In genomic region chr19:33778089-33778791, GRCh38 we compare ENCODE assay signal across 9 cellular contexts. TPM values are rescaled to one million over a fixed set of nuclear protein-coding genes. Genes with fewer than 3 reads are reported as not detected.
DNase-seq lines count a peak whose midpoint lies in the region; ATAC-seq, FAIRE-seq and TF ChIP-seq lines count a peak whose summit lies in the region.
"Had no signal": no experiment of that assay in that cellular context is flagged by ENCODE, and none has a peak within 500 bp of the region (broad histone marks: within the 10 kb centered on the region; RNA-seq: fewer than 3 reads in every experiment).

No MANE protein-coding gene starts in this region.

- FAIRE-seq in GM19239 (lab: Jason Lieb, UNC) (no peak), endothelial cell of umbilical vein (lab: Jason Lieb, UNC) (peak; percentile 91)

- H3K9me1 ChIP-seq in endothelial cell of umbilical vein (replicated peaks; ENCODE audit: control insufficient read depth, extremely low read depth, insufficient read depth, low read length) = no peaks in the 10 kb centered on the region

- H2AFZ ChIP-seq in endothelial cell of umbilical vein (ENCODE audit: low read depth, low read length) = no peak overlapping the region

- dilution Hi-C loops in endothelial cell of umbilical vein (cut with MboI; ENCODE audit: extremely low pct_ligation_motif_present, low sequenced_read_pairs) = no loop called here

- H3K4me3 ChIP-seq in BJ (ENCODE audit: low read depth, low read length) = no peak overlapping the region
- H3K4me3 ChIP-seq in endothelial cell of umbilical vein (replicated peaks in 1 of 3; ENCODE audit: insufficient read depth in 1 of 3, low read depth in 1 of 3, low read length in 3 of 3) = no peak overlapping the region
- H3K4me3 ChIP-seq in mucosa of descending colon = no peak overlapping the region

- no peak overlapping the region for H3K4me2 ChIP-seq in endothelial cell of umbilical vein (ENCODE audit: insufficient read depth, low read length)

- TF ChIP-seq POLR2A in endothelial cell of umbilical vein (IDR thresholded peaks at IDR 0.05; ENCODE audit: low read depth, low read length) = no peak

- H3K4me1 ChIP-seq in endothelial cell of umbilical vein (ENCODE audit: control insufficient read depth, extremely low read depth, insufficient read depth, low read length) = peaks cover 6% of the 10 kb centered on the region
- H3K4me1 ChIP-seq in mucosa of descending colon (ENCODE audit: low read depth) = no peaks in the 10 kb centered on the region

- no peaks in the 10 kb centered on the region for H3K79me2 ChIP-seq in endothelial cell of umbilical vein (ENCODE audit: control insufficient read depth, insufficient read depth, low read length)

- no peaks in the 10 kb centered on the region for H3K36me3 ChIP-seq in BJ (ENCODE audit: control insufficient read depth, insufficient read depth, low read length)
- no peaks in the 10 kb centered on the region for H3K36me3 ChIP-seq in endothelial cell of umbilical vein (ENCODE audit: control insufficient read depth in 2 of 2, extremely low read depth in 1 of 2, insufficient read depth in 2 of 2, low read length in 2 of 2)
- no peaks in the 10 kb centered on the region for H3K36me3 ChIP-seq in mucosa of descending colon (ENCODE audit: low read depth)

- TF ChIP-seq CTCF in BJ (IDR thresholded peaks at IDR 0.05; ENCODE audit: insufficient read depth, low read depth, low read length) (peak; percentile 99), endothelial cell of umbilical vein (IDR thresholded peaks at IDR 0.05; ENCODE audit: extremely low read depth in 1 of 2, insufficient read depth in 1 of 2, low read depth in 1 of 2, low read length in 2 of 2) (peak; percentile 100), mucosa of descending colon (IDR thresholded peaks at IDR 0.05) (peak; percentile 100)

- intact Hi-C loops in endothelial cell of umbilical vein (cut with micrococcal nuclease) = loop anchor here (1.0 kb wide), 5 partner anchors 17 to 367 kb away; no protein-coding TSS in a partner anchor
- intact Hi-C loops in mucosa of descending colon (cut with DNase I, micrococcal nuclease) = loop anchor here in 1 of 2 donors (5.0 to 10.0 kb wide), 2 partner anchors 217 to 319 kb away; no protein-coding TSS in a partner anchor

- DNase-seq in BJ (ENCODE audit: low read depth) = no peak
- DNase-seq in GM19239 (ENCODE audit: insufficient read length, low spot score) = peak; percentile 98
- peak; percentile 76 for DNase-seq in NOMO-1 treated with DMSO at 0.1 percent for 48 hours (lab: John Stamatoyannopoulos, UW; ENCODE audit: unreplicated experiment)
- peak; percentile 28 for DNase-seq in activated CD8-positive, alpha-beta memory T cell treated with anti-CD3 and anti-CD28 coated beads, Interleukin-2, amount 50 U/mL, for 1 hour (ENCODE audit: extremely low read depth)
- peak; percentile 69 for DNase-seq in endothelial cell of umbilical vein (ENCODE audit: low read depth, low spot score)
- peak; percentile 82 to 90 (median 88) for DNase-seq in mucosa of descending colon
- DNase-seq in stimulated activated CD8-positive, alpha-beta memory T cell treated with anti-CD3 and anti-CD28 coated beads, Interleukin-7, amount 100 ng/mL, for 24 hours (ENCODE audit: low read depth) = peak; percentile 70

- H3K9ac ChIP-seq in endothelial cell of umbilical vein (replicated peaks; ENCODE audit: extremely low read depth, insufficient read depth, low read length) = no peak overlapping the region

- H3K27me3 ChIP-seq in BJ (ENCODE audit: control insufficient read depth, insufficient read depth, low read length) (0 out of 2 replicates have a peak, but pooled peaks cover 2% of the 10 kb centered on the region), endothelial cell of umbilical vein (ENCODE audit: control insufficient read depth in 2 of 2, insufficient read depth in 2 of 2, low read length in 2 of 2) (peaks cover 0 to 4% of the 10 kb centered on the region in 2 experiments)

- ATAC-seq in HG03565 (IDR thresholded peaks at IDR 0.05; ENCODE audit: unreplicated experiment) (peak; percentile 83), mucosa of descending colon (peak; percentile 98)

- BruUV-seq in endothelial cell of umbilical vein (replicated peaks; lab: Mats Ljungman, UMichigan) = no TSS peak

- CTCF ChIA-PET in BJ (lab: Yijun Ruan, JAX) = interaction anchor here (0.6 to 4.5 kb wide), 117 partner anchors 8 to 643 kb away, joined by 3 to 91 read pairs (median 4); partner anchors contain the start of gene KCTD15
- CTCF ChIA-PET in endothelial cell of umbilical vein (lab: Charles Lee) = interaction anchor here (0.6 to 6.2 kb wide), 102 partner anchors 9 to 601 kb away, joined by 3 to 387 read pairs (median 5); partner anchors contain the start of genes CEBPA, KCTD15, LSM14A and PEPD

- H3K9me3 ChIP-seq in endothelial cell of umbilical vein (replicated peaks; ENCODE audit: control insufficient read depth, insufficient read depth, low read length) (no peaks in the 10 kb centered on the region), mucosa of descending colon (no peaks in the 10 kb centered on the region)

- no peak overlapping the region for H3K27ac ChIP-seq in endothelial cell of umbilical vein (ENCODE audit: insufficient read depth, low read depth, low read length)

- no peaks in the 10 kb centered on the region for H4K20me1 ChIP-seq in endothelial cell of umbilical vein (replicated peaks; ENCODE audit: control insufficient read depth, extremely low read depth, insufficient read depth, low read length)

- POLR2A ChIA-PET in BJ (lab: Charles Lee) (no interaction called here), endothelial cell of umbilical vein (lab: Charles Lee) (interaction anchor here (0.9 kb wide), 1 partner anchor 318 kb away, joined by 3 read pairs; no protein-coding TSS in a partner anchor)

TF ChIP-seq in endothelial cell of umbilical vein, 7 proteins besides CTCF, POLR2A, EP300 and RAD21:
- peak; percentile 50 for TF ChIP-seq POLR2AphosphoS5 (IDR thresholded peaks at IDR 0.05; ENCODE audit: insufficient read depth, low read depth, low read length)
- no peak for TF ChIP-seq MYC (IDR thresholded peaks at IDR 0.05; ENCODE audit: low read depth, low read length)
- no peak for TF ChIP-seq GATA2 (IDR thresholded peaks at IDR 0.05; ENCODE audit: insufficient read depth, insufficient read length, low read depth, low read length)
TF ChIP-seq in endothelial cell of umbilical vein: peak in this region for 1.

RNA-seq across cellular contexts. Expression of gene KCTD15, which starts 18.4 kb away (rescaled TPM):
- polyA plus RNA-seq in BJ (2011; rRNA removed) = 35.5 and 59.1 TPM in 2 replicates
- polyA minus RNA-seq in BJ (2011; rRNA and poly(A)+ RNA removed) = 23.4 and 27.5 TPM in 2 replicates
- 49.5 and 57.7 TPM in 2 replicates for total RNA-seq in endothelial cell of umbilical vein
- 51.8 and 69.5 TPM in 2 replicates for polyA plus RNA-seq in endothelial cell of umbilical vein
- polyA plus RNA-seq in endothelial cell of umbilical vein (2011; cell fraction: cytosol; rRNA removed) = 33.4 and 40.6 TPM in 2 replicates
- 111 and 124 TPM in 2 replicates for polyA plus RNA-seq in endothelial cell of umbilical vein (2011; cell fraction: nucleus; rRNA removed)
- 18.6 and 18.8 TPM in 2 replicates for polyA plus RNA-seq in endothelial cell of umbilical vein (2012)
- polyA minus RNA-seq in endothelial cell of umbilical vein = 33.7 and 40.8 TPM in 2 replicates
- 33.6 TPM for polyA minus RNA-seq in endothelial cell of umbilical vein (2011; cell fraction: cytosol; rRNA and poly(A)+ RNA removed)
- 20.7 and 30.1 TPM in 2 replicates for polyA minus RNA-seq in endothelial cell of umbilical vein (2011; cell fraction: nucleus; rRNA and poly(A)+ RNA removed)
- total RNA-seq in mucosa of descending colon = 10 to 100 TPM in 2 of 3 donors, 1 to 10 TPM in 1; 8.0 to 42.3 (median 10.1) TPM
- polyA plus RNA-seq: IgD-negative memory B cell had no signal
